Comparison of ENCODE assay signal across 14 cellular contexts in the genomic region with DNA sequence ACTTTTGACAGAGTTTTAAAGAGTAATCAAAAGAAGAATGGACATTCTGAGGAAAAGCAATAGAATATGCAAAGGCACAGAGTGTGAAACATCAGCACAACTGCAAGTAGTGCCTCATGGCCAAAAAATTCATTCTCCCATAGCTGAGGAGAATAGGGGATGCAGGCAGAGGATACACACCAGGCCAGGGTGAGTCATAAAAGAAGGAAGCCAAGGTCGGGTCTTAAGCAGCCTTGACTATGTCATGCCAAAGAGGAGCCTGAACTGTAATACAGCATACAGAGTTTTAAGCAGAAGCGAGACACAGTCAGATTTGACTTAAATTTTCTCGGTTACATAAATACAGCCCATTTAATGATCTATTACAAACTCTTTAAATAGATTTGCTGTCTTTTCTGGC.
DNase-seq lines count a peak whose midpoint lies in the region; TF ChIP-seq lines count a peak whose summit lies in the region.
"Had no signal": no experiment of that assay in that cellular context is flagged by ENCODE, and none has a peak within 500 bp of the region (broad histone marks: within the 10 kb centered on the region; RNA-seq: fewer than 3 reads in every experiment).

No MANE protein-coding gene starts in this region.

- no peaks in the 10 kb centered on the region for H3K9me3 Mint-ChIP-seq in activated CD4-positive, alpha-beta T cell treated with anti-CD3 and anti-CD28 coated beads, Interleukin-2, amount 10 ng/mL, durations not matched to agents 24 days and 14 days

- H3K36me3 ChIP-seq in GM23248 (ENCODE audit: low read depth) (no peaks in the 10 kb centered on the region), SK-N-SH (replicated peaks in 1 of 2; ENCODE audit: control insufficient read depth in 1 of 2, insufficient read depth in 2 of 2, low read length in 1 of 2) (no peaks in the 10 kb centered on the region), smooth muscle cell (ENCODE audit: low read depth) (no peaks in the 10 kb centered on the region)
- H3K36me3 ChIP-seq: esophagus squamous epithelium, lower lobe of right lung had no signal

- TF ChIP-seq EP300 in SK-N-SH (IDR thresholded peaks at IDR 0.05; ENCODE audit: borderline replicate concordance in 1 of 2, low read depth in 1 of 2, low read length in 1 of 2): peak in 1 of 2 experiments; percentile 40; a peak in 1 of 4 replicates

- H3K4me3 Mint-ChIP-seq in activated CD4-positive, alpha-beta T cell treated with anti-CD3 and anti-CD28 coated beads, Interleukin-2, amount 10 ng/mL, durations not matched to agents 24 days and 14 days: no peak overlapping the region

- H3K4me1 Mint-ChIP-seq in activated CD4-positive, alpha-beta T cell treated with anti-CD3 and anti-CD28 coated beads, Interleukin-2, amount 10 ng/mL, durations not matched to agents 24 days and 14 days: no peaks in the 10 kb centered on the region

- no peak overlapping the region for H3K27ac Mint-ChIP-seq in activated CD4-positive, alpha-beta T cell treated with anti-CD3 and anti-CD28 coated beads, Interleukin-2, amount 10 ng/mL, durations not matched to agents 24 days and 14 days
- H3K27ac Mint-ChIP-seq: progenitor cell of endocrine pancreas had no signal

- H3K27ac ChIP-seq in GM23248 (peak overlapping the region; percentile 56), SK-N-SH (ENCODE audit: low read depth in 2 of 2, low read length in 1 of 2) (peak overlapping the region in 1 of 2 experiments; percentile 44; a peak in 2 of 4 replicates), smooth muscle cell (ENCODE audit: low read depth) (peak overlapping the region; percentile 44)
- H3K27ac ChIP-seq: esophagus squamous epithelium, lower lobe of right lung had no signal

- no peaks in the 10 kb centered on the region for H3K36me3 Mint-ChIP-seq in activated CD4-positive, alpha-beta T cell treated with anti-CD3 and anti-CD28 coated beads, Interleukin-2, amount 10 ng/mL, durations not matched to agents 24 days and 14 days (ENCODE audit: low read depth)

- H3K27me3 ChIP-seq in GM23248 (replicated peaks; ENCODE audit: insufficient read depth): no peaks in the 10 kb centered on the region
- H3K27me3 ChIP-seq in SK-N-SH (ENCODE audit: insufficient read depth): no peaks in the 10 kb centered on the region
- H3K27me3 ChIP-seq in smooth muscle cell (ENCODE audit: low read depth): no peaks in the 10 kb centered on the region
- H3K27me3 ChIP-seq: esophagus squamous epithelium had no signal

- peak; percentile 96 for DNase-seq in GM23248
- DNase-seq in SK-N-SH: no peak
- peak; percentile 93 to 95 for DNase-seq in foreskin fibroblast
- DNase-seq in smooth muscle cell (lab: John Stamatoyannopoulos, UW; ENCODE audit: unreplicated experiment): no peak
- no peak for DNase-seq in NCI-H510A treated with DMSO at 0.1 percent for 48 hours (lab: John Stamatoyannopoulos, UW)
- DNase-seq in activated CD4-positive, alpha-beta T cell treated with anti-CD3 and anti-CD28 coated beads, Interleukin-2, amount 10 ng/mL, durations not matched to agents 24 days and 14 days: no peak
- no peak for DNase-seq in NOMO-1 (lab: John Stamatoyannopoulos, UW; ENCODE audit: unreplicated experiment in 2 of 2)
- DNase-seq in NCI-H345 (lab: John Stamatoyannopoulos, UW): no peak
- DNase-seq: activated T-cell treated with anti-CD3 and anti-CD28 coated beads for 4 hours, caudate nucleus, esophagus squamous epithelium, lower lobe of right lung, NCI-H146 had no signal

- H3K9me2 ChIP-seq in GM23248 (ENCODE audit: insufficient read depth) (no peaks in the 10 kb centered on the region), SK-N-SH (no peaks in the 10 kb centered on the region)

- H3K9me3 ChIP-seq in GM23248 (ENCODE audit: low read depth) (no peaks in the 10 kb centered on the region), SK-N-SH (no peaks in the 10 kb centered on the region), smooth muscle cell (replicated peaks; ENCODE audit: low read depth) (no peaks in the 10 kb centered on the region)
- H3K9me3 ChIP-seq: esophagus squamous epithelium, lower lobe of right lung had no signal

- peaks cover 40% of the 10 kb centered on the region for H3K4me1 ChIP-seq in GM23248 (ENCODE audit: insufficient read depth)
- peaks cover 0 to 9% of the 10 kb centered on the region in 2 experiments; a peak in 3 of 4 replicates for H3K4me1 ChIP-seq in SK-N-SH (ENCODE audit: control insufficient read depth in 1 of 2, insufficient read depth in 2 of 2, low read depth in 1 of 2, low read length in 1 of 2)
- H3K4me1 ChIP-seq in smooth muscle cell (ENCODE audit: low read depth): no peaks in the 10 kb centered on the region
- H3K4me1 ChIP-seq: esophagus squamous epithelium, lower lobe of right lung had no signal

- WGBS in GM23248 (ENCODE audit: low coverage in 1 of 2, low lambda C conversion rate in 2 of 2, missing lambda C conversion rate in 2 of 2), 2 experiments: 2 to 3% methylated on average over 3 of the region's 3 CpGs
- 19% methylated on average over 3 of the region's 3 CpGs for WGBS in SK-N-SH (ENCODE audit: low lambda C conversion rate)
- WGBS in smooth muscle cell (ENCODE audit: low lambda C conversion rate): 24% methylated on average over 3 of the region's 3 CpGs

- TF ChIP-seq CTCF in SK-N-SH (IDR thresholded peaks at IDR 0.05): no peak
- no peak for TF ChIP-seq CTCF in foreskin fibroblast (IDR thresholded peaks at IDR 0.05; ENCODE audit: low read depth, low read length)
- TF ChIP-seq CTCF in smooth muscle cell (IDR thresholded peaks at IDR 0.05; ENCODE audit: borderline replicate concordance, insufficient read depth, poor library complexity, severe bottlenecking): no peak

- peaks cover 49% of the 10 kb centered on the region for H3F3A ChIP-seq in GM23248 (ENCODE audit: insufficient read depth)
- H3F3A ChIP-seq in SK-N-SH (replicated peaks; ENCODE audit: insufficient read depth): peaks cover 10% of the 10 kb centered on the region
- H3F3A ChIP-seq in smooth muscle cell (ENCODE audit: low read depth): peaks cover 7% of the 10 kb centered on the region

- CTCF ChIA-PET in SK-N-SH (lab: Yijun Ruan, JAX): no interaction called here

- TF ChIP-seq RAD21 in SK-N-SH (IDR thresholded peaks at IDR 0.05; ENCODE audit: low read length): no peak

- H3K4me3 ChIP-seq in GM23248 (no peak overlapping the region), SK-N-SH (ENCODE audit: low read depth in 2 of 2, low read length in 1 of 2) (no peak overlapping the region), foreskin fibroblast (ENCODE audit: low read depth in 1 of 2, low read length in 2 of 2) (no peak overlapping the region), smooth muscle cell (no peak overlapping the region)
- H3K4me3 ChIP-seq: esophagus squamous epithelium, lower lobe of right lung had no signal

- intact Hi-C loops in activated CD4-positive, alpha-beta T cell treated with anti-CD3 and anti-CD28 coated beads, Interleukin-2, amount 10 ng/mL, durations not matched to agents 24 days and 14 days (cut with micrococcal nuclease): no loop called here

- in situ Hi-C loops in GM23248 (cut with MboI): no loop called here

- H2AFZ ChIP-seq in GM23248: peak overlapping the region; percentile 47
- H2AFZ ChIP-seq in SK-N-SH (ENCODE audit: low read depth): no peak overlapping the region; the same call in 1 of the 2 replicates
- H2AFZ ChIP-seq in smooth muscle cell (ENCODE audit: low read depth): no peak overlapping the region

- POLR2A ChIA-PET in SK-N-SH (lab: Yijun Ruan, JAX): no interaction called here

- H3K9ac ChIP-seq in GM23248: peak overlapping the region; percentile 23; the same call in 1 of the 2 replicates
- no peak overlapping the region for H3K9ac ChIP-seq in SK-N-SH
- no peak overlapping the region for H3K9ac ChIP-seq in smooth muscle cell (ENCODE audit: low read depth)

- H3K27me3 Mint-ChIP-seq in activated CD4-positive, alpha-beta T cell treated with anti-CD3 and anti-CD28 coated beads, Interleukin-2, amount 10 ng/mL, durations not matched to agents 24 days and 14 days: peaks cover 4% of the 10 kb centered on the region

- H4K20me1 ChIP-seq in GM23248 (ENCODE audit: insufficient read depth) (no peaks in the 10 kb centered on the region), SK-N-SH (ENCODE audit: insufficient read depth) (no peaks in the 10 kb centered on the region), smooth muscle cell (ENCODE audit: low read depth) (no peaks in the 10 kb centered on the region)

- H3K79me2 ChIP-seq in GM23248 (ENCODE audit: insufficient read depth): no peaks in the 10 kb centered on the region
- H3K79me2 ChIP-seq in SK-N-SH (ENCODE audit: insufficient read depth): no peaks in the 10 kb centered on the region
- H3K79me2 ChIP-seq in smooth muscle cell (ENCODE audit: low read depth): no peaks in the 10 kb centered on the region

- H3K4me2 ChIP-seq in GM23248 (ENCODE audit: unreplicated experiment) (peak overlapping the region; percentile 57), SK-N-SH (no peak overlapping the region), smooth muscle cell (peak overlapping the region; percentile 43)

TF ChIP-seq in SK-N-SH, 30 proteins besides CTCF, POLR2A, EP300 and RAD21 (continues in another document):
- TF ChIP-seq, protein P1, sequence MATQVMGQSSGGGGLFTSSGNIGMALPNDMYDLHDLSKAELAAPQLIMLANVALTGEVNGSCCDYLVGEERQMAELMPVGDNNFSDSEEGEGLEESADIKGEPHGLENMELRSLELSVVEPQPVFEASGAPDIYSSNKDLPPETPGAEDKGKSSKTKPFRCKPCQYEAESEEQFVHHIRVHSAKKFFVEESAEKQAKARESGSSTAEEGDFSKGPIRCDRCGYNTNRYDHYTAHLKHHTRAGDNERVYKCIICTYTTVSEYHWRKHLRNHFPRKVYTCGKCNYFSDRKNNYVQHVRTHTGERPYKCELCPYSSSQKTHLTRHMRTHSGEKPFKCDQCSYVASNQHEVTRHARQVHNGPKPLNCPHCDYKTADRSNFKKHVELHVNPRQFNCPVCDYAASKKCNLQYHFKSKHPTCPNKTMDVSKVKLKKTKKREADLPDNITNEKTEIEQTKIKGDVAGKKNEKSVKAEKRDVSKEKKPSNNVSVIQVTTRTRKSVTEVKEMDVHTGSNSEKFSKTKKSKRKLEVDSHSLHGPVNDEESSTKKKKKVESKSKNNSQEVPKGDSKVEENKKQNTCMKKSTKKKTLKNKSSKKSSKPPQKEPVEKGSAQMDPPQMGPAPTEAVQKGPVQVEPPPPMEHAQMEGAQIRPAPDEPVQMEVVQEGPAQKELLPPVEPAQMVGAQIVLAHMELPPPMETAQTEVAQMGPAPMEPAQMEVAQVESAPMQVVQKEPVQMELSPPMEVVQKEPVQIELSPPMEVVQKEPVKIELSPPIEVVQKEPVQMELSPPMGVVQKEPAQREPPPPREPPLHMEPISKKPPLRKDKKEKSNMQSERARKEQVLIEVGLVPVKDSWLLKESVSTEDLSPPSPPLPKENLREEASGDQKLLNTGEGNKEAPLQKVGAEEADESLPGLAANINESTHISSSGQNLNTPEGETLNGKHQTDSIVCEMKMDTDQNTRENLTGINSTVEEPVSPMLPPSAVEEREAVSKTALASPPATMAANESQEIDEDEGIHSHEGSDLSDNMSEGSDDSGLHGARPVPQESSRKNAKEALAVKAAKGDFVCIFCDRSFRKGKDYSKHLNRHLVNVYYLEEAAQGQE (IDR thresholded peaks at IDR 0.05; ENCODE audit: low read depth, low read length): 0 out of 2 replicates have a peak, but pooled peaks have one; percentile 23
- TF ChIP-seq CHD2 (IDR thresholded peaks at IDR 0.05; ENCODE audit: low read length, partially characterized antibody) (no peak), TEAD4 (IDR thresholded peaks at IDR 0.05; ENCODE audit: borderline replicate concordance, insufficient read depth) (no peak; the same call in 1 of the 2 replicates)

Comparison
In these comparisons a context has a peak if more than half of its experiments do, and no peak if none do; other contexts are left out.
1. DNase-seq: peak in GM23248 (single experiment) and foreskin fibroblast (2 of 2); none in SK-N-SH (single experiment), smooth muscle cell (single experiment), NCI-H510A treated with DMSO at 0.1 percent for 48 hours (single experiment), activated CD4-positive, alpha-beta T cell treated with anti-CD3 and anti-CD28 coated beads, Interleukin-2, amount 10 ng/mL, durations not matched to agents 24 days and 14 days (single experiment), NOMO-1 (0 of 2) and NCI-H345 (single experiment).